2 cellular contexts compared by ENCODE assay signal in the genomic region with DNA sequence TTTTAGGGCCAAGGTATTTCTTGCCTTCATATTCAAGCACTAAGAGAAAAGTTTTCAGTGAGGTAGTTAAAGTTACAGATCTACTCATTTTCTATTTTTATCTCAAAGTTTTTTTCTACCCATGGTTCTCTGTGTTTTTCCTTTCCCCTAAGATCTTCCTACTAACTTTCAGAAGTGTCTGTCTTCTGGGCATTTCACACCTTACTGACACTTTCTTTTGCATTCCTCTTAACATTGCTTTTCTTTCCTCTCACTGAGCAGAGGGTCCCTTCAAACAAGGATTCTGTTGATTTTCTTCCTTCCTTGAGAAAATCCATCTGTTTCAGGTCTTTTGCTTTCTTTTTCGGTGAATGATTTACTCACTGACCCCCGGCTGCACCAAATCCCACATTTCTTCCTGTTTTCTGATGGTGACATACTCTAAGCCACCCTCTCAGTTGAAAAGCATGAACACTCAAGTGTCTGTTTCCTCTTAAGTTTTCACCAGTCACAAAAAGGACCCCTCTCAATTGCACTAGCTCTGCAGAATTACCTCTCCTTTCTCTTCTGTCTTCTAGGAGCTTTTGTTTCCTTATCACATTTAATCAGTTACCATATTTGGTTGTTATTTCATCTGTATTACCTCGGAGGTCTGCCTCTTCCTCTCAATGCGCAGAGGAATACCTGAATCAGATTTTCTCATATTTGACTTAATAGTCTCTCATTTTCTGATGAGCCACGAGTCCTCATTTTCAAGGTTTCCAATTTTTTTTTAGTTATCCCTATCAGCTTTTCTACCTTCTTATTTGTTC.
TF ChIP-seq lines count a peak whose summit lies in the region.

No MANE protein-coding gene starts in this region.

TF ChIP-seq in IMR-90, 13 proteins besides CTCF, POLR2A, EP300 and RAD21:
- TF ChIP-seq RCOR1 (IDR thresholded peaks at IDR 0.05; ENCODE audit: insufficient replicate concordance, low read length) = no peak
- no peak for TF ChIP-seq FOS (IDR thresholded peaks at IDR 0.05; ENCODE audit: low read depth, low read length)
- no peak for TF ChIP-seq MXI1 (IDR thresholded peaks at IDR 0.05; ENCODE audit: borderline replicate concordance, low read depth, low read length)
- no peak for TF ChIP-seq MAFK (IDR thresholded peaks at IDR 0.05; ENCODE audit: low read depth, low read length)

TF ChIP-seq in HepG2, 621 proteins besides CTCF, POLR2A, EP300 and RAD21:
- TF ChIP-seq IKZF4 (CRISPR knock-in tag; IDR thresholded peaks at IDR 0.05; ENCODE audit: borderline replicate concordance, low read depth, not compliant biosample characterization) = no peak
- no peak for TF ChIP-seq SNAPC2 (CRISPR knock-in tag; IDR thresholded peaks at IDR 0.05)
- TF ChIP-seq ZFP91 (CRISPR knock-in tag; IDR thresholded peaks at IDR 0.05; ENCODE audit: borderline replicate concordance) = no peak
- no peak for TF ChIP-seq NFYB (CRISPR knock-in tag; IDR thresholded peaks at IDR 0.05)
- no peak for TF ChIP-seq CCAR2 (optimal IDR thresholded peaks at IDR 0.05; ENCODE audit: low read depth, low read length)
- no peak for TF ChIP-seq SP5 (CRISPR knock-in tag; IDR thresholded peaks at IDR 0.05; ENCODE audit: borderline replicate concordance, low read depth)
- TF ChIP-seq MAFK (conservative IDR thresholded peaks at IDR 0.05 in 1 of 2, IDR thresholded peaks at IDR 0.05 in 1 of 2; ENCODE audit: low read length in 2 of 2) = no peak
- TF ChIP-seq, protein P1, sequence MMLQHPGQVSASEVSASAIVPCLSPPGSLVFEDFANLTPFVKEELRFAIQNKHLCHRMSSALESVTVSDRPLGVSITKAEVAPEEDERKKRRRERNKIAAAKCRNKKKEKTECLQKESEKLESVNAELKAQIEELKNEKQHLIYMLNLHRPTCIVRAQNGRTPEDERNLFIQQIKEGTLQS (CRISPR knock-in tag; IDR thresholded peaks at IDR 0.05) = no peak
- no peak for TF ChIP-seq MYC (CRISPR knock-in tag; IDR thresholded peaks at IDR 0.05; ENCODE audit: borderline replicate concordance)
- no peak for TF ChIP-seq GATA4 (IDR thresholded peaks at IDR 0.05; ENCODE audit: borderline replicate concordance, low read depth)
- TF ChIP-seq, protein P2, sequence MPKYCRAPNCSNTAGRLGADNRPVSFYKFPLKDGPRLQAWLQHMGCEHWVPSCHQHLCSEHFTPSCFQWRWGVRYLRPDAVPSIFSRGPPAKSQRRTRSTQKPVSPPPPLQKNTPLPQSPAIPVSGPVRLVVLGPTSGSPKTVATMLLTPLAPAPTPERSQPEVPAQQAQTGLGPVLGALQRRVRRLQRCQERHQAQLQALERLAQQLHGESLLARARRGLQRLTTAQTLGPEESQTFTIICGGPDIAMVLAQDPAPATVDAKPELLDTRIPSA (CRISPR knock-in tag; IDR thresholded peaks at IDR 0.05; ENCODE audit: borderline replicate concordance) = no peak
- TF ChIP-seq, protein P3, sequence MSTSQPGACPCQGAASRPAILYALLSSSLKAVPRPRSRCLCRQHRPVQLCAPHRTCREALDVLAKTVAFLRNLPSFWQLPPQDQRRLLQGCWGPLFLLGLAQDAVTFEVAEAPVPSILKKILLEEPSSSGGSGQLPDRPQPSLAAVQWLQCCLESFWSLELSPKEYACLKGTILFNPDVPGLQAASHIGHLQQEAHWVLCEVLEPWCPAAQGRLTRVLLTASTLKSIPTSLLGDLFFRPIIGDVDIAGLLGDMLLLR (CRISPR knock-in tag; IDR thresholded peaks at IDR 0.05) = no peak
- TF ChIP-seq AKAP8 (CRISPR knock-in tag; IDR thresholded peaks at IDR 0.05) = no peak
- no peak for TF ChIP-seq MAF1 (CRISPR knock-in tag; IDR thresholded peaks at IDR 0.05; ENCODE audit: borderline replicate concordance)
- TF ChIP-seq ZNF367 (CRISPR knock-in tag; IDR thresholded peaks at IDR 0.05; ENCODE audit: borderline replicate concordance) = no peak
- TF ChIP-seq MLX (CRISPR knock-in tag; IDR thresholded peaks at IDR 0.05) = no peak
- no peak for TF ChIP-seq ZNF33B (CRISPR knock-in tag; IDR thresholded peaks at IDR 0.05)
- no peak for TF ChIP-seq ZSCAN31 (CRISPR knock-in tag; IDR thresholded peaks at IDR 0.05; ENCODE audit: low read depth)
- no peak for TF ChIP-seq SIX1 (CRISPR knock-in tag; IDR thresholded peaks at IDR 0.05; ENCODE audit: borderline replicate concordance)
- TF ChIP-seq CC2D1A (CRISPR knock-in tag; IDR thresholded peaks at IDR 0.05) = no peak
